Comparison of ENCODE assay signal across 14 cellular contexts in the genomic region with DNA sequence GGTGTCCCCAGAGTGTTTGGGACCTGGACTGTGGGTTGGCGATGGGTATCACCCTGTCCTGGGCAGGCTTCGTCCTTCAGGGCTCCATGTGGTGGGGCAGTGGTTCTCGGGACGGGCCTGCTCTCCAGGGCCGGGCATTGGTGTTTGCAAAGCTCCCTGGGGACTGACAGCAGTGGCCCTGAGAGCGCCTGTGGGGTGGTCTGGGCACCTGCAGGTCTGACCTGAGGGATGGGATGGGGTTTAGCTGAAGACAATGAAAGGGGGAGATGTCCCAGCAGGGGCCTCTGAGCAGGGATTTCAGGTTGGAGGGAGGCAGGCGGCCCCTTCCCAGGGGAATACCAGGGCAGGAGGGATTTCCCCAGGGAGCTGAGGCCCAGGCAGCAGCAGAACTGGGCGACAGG.
"Had no signal": no experiment of that assay in that cellular context is flagged by ENCODE, and none has a peak within 500 bp of the region (broad histone marks: within the 10 kb centered on the region; RNA-seq: fewer than 3 reads in every experiment).

No MANE protein-coding gene starts in this region.

- ATAC-seq: activated naive CD8-positive, alpha-beta T cell treated with anti-CD3 and anti-CD28 coated beads, Interleukin-2, amount 50 U/mL, for 24 hours; SK-N-SH treated with all-trans-retinoic acid at 6 μM for 48 hours; stimulated activated effector memory CD8-positive, alpha-beta T cell treated with anti-CD3 and anti-CD28 coated beads, Interleukin-12 subunit alpha, Interleukin-12 subunit beta, amount 100 ng/mL, for 72 hours had no signal

- H3K9me3 Mint-ChIP-seq: type B pancreatic cell had no signal

- H3K27me3 ChIP-seq: right atrium auricular region had no signal

- H3K4me1 Mint-ChIP-seq: activated naive CD8-positive, alpha-beta T cell treated with anti-CD3 and anti-CD28 coated beads, Interleukin-2, amount 50 U/mL, for 24 hours; stimulated activated effector memory CD8-positive, alpha-beta T cell treated with anti-CD3 and anti-CD28 coated beads, Interleukin-12 subunit alpha, Interleukin-12 subunit beta, amount 100 ng/mL, for 72 hours had no signal

- H3K4me1 ChIP-seq: ascending aorta, right atrium auricular region had no signal

- H3K4me3 ChIP-seq: ascending aorta, right atrium auricular region, smooth muscle cell had no signal

- H3K4me3 Mint-ChIP-seq: activated naive CD8-positive, alpha-beta T cell treated with anti-CD3 and anti-CD28 coated beads, Interleukin-2, amount 50 U/mL, for 24 hours; activated T-cell treated with anti-CD3 and anti-CD28 coated beads, Interleukin-2, amount 50 U/mL, for 24 hours; nephron; stimulated activated effector memory CD8-positive, alpha-beta T cell treated with anti-CD3 and anti-CD28 coated beads, Interleukin-12 subunit alpha, Interleukin-12 subunit beta, amount 100 ng/mL, for 72 hours; T-helper 1 cell treated with Interleukin-12 subunit alpha and Interleukin-12 subunit beta and Interleukin-4 antibody, amounts not matched to agents 30 μg/mL and 1 μg/mL, for 36 hours; type B pancreatic cell had no signal

- H3K4me2 ChIP-seq: smooth muscle cell had no signal

- H3K9me3 ChIP-seq: ascending aorta, right atrium auricular region had no signal

- H3K36me3 Mint-ChIP-seq: stimulated activated effector memory CD8-positive, alpha-beta T cell treated with anti-CD3 and anti-CD28 coated beads, Interleukin-12 subunit alpha, Interleukin-12 subunit beta, amount 100 ng/mL, for 72 hours; type B pancreatic cell had no signal

- H3K36me3 ChIP-seq: ascending aorta, right atrium auricular region had no signal

- H3K27ac ChIP-seq: ascending aorta, right atrium auricular region had no signal

- DNase-seq: activated CD4-positive, alpha-beta T cell treated with anti-CD3 and anti-CD28 coated beads, Interleukin-2, amount 50 U/mL, for 1 hour; activated CD4-positive, CD25-positive, alpha-beta regulatory T cell; activated naive CD8-positive, alpha-beta T cell treated with anti-CD3 and anti-CD28 coated beads, Interleukin-2, amount 50 U/mL, for 24 hours; activated T-cell treated with anti-CD3 and anti-CD28 coated beads, Interleukin-2, amount 50 U/mL, for 24 hours; foreskin melanocyte; mammary epithelial cell had no signal

- H3K27ac Mint-ChIP-seq: activated naive CD8-positive, alpha-beta T cell treated with anti-CD3 and anti-CD28 coated beads, Interleukin-2, amount 50 U/mL, for 24 hours; activated T-cell treated with anti-CD3 and anti-CD28 coated beads, Interleukin-2, amount 50 U/mL, for 24 hours; stimulated activated effector memory CD8-positive, alpha-beta T cell treated with anti-CD3 and anti-CD28 coated beads, Interleukin-12 subunit alpha, Interleukin-12 subunit beta, amount 100 ng/mL, for 72 hours; T-helper 1 cell treated with Interleukin-12 subunit alpha and Interleukin-12 subunit beta and Interleukin-4 antibody, amounts not matched to agents 30 μg/mL and 1 μg/mL, for 36 hours; type B pancreatic cell had no signal
